In the genomic region with DNA sequence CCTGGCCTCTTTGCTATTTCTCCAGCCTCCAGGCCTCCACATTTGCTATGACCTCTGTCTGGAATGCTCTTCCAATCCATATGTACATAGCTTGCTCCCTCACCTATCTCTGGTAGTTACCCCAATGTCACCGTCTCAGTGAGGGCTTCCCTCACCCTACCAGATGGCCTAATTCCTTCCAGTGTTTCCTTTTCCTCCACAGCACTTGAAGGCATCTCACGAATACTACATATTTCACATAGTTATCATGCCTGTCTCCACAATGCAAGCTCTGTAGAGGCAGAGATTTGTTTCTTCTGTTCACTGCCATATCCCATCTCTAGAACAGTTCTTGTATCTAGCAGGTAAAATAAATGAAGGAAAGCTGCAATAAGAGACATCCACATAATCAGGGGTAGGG, we compare ENCODE assay signal across 16 cellular contexts. TPM values are rescaled to one million over a fixed set of nuclear protein-coding genes. Genes with fewer than 3 reads are reported as not detected.
A peak's percentile ranks its signal among the peaks of the same experiment; 100 is the strongest.
DNase-seq lines count a peak whose midpoint lies in the region; ATAC-seq and TF ChIP-seq lines count a peak whose summit lies in the region.
"Had no signal": no experiment of that assay in that cellular context is flagged by ENCODE, and none has a peak within 500 bp of the region (broad histone marks: within the 10 kb centered on the region; RNA-seq: fewer than 3 reads in every experiment).

No MANE protein-coding gene starts in this region.

- no peak overlapping the region for H3K4me3 ChIP-seq in cardiac muscle cell
- no peak overlapping the region for H3K4me3 ChIP-seq in cardiac fibroblast (replicated peaks in 1 of 2; ENCODE audit: low read depth in 2 of 2, low read length in 2 of 2)

- ATAC-seq in stimulated activated naive CD8-positive, alpha-beta T cell treated with anti-CD3 and anti-CD28 coated beads, Interleukin-15, amount 100 ng/mL, for 72 hours = no peak
- ATAC-seq in omental fat pad (ENCODE audit: low FRiP score) = no peak

- H3K27ac Mint-ChIP-seq in stimulated activated naive CD8-positive, alpha-beta T cell treated with anti-CD3 and anti-CD28 coated beads, Interleukin-15, amount 100 ng/mL, for 72 hours = no peak overlapping the region
- H3K27ac Mint-ChIP-seq: stimulated activated naive CD8-positive, alpha-beta T cell treated with anti-CD3 and anti-CD28 coated beads, Interleukin-15, Interleukin-2, amounts not matched to agents 100 ng/mL and 50 ng/mL, for 24 hours had no signal

- no peaks in the 10 kb centered on the region for H3K36me3 ChIP-seq in cardiac muscle cell

- no peaks in the 10 kb centered on the region for H3K27me3 Mint-ChIP-seq in stimulated activated naive CD8-positive, alpha-beta T cell treated with anti-CD3 and anti-CD28 coated beads, Interleukin-15, amount 100 ng/mL, for 72 hours
- H3K27me3 Mint-ChIP-seq: activated naive CD8-positive, alpha-beta T cell; central memory CD8-positive, alpha-beta T cell; stimulated activated naive CD8-positive, alpha-beta T cell treated with anti-CD3 and anti-CD28 coated beads, Interleukin-15, Interleukin-2, amounts not matched to agents 100 ng/mL and 50 ng/mL, for 24 hours had no signal

- DNase-seq in cardiac muscle cell (ENCODE audit: low read depth in 1 of 2, low spot score in 1 of 2) = peak; percentile 52 to 56
- DNase-seq in cardiac septum (ENCODE audit: low spot score) = no peak
- DNase-seq in cardiac fibroblast (ENCODE audit: low read depth in 2 of 2) = peak; percentile 51 to 54
- DNase-seq in islet precursor cell = peak; percentile 72
- no peak for DNase-seq in stimulated activated naive CD8-positive, alpha-beta T cell treated with anti-CD3 and anti-CD28 coated beads, Interleukin-15, amount 100 ng/mL, for 72 hours
- DNase-seq in cerebellar cortex (ENCODE audit: low spot score) = no peak
- no peak for DNase-seq in NOMO-1 treated with DMSO at 0.1 percent for 48 hours (lab: John Stamatoyannopoulos, UW; ENCODE audit: unreplicated experiment)
- no peak for DNase-seq in omental fat pad (ENCODE audit: low spot score)
- DNase-seq: activated CD8-positive, alpha-beta memory T cell treated with anti-CD3 and anti-CD28 coated beads, Interleukin-2, amount 50 U/mL, for 4 hours; head of caudate nucleus; NCI-H1436 treated with DMSO at 0.1 percent for 48 hours; NCI-H345; Right ventricle myocardium superior had no signal

- H3K27me3 ChIP-seq in cardiac muscle cell = no peaks in the 10 kb centered on the region

- peaks cover 6% of the 10 kb centered on the region for H3K4me1 ChIP-seq in cardiac muscle cell (ENCODE audit: low read depth)

- peak overlapping the region; percentile 80 for H3K27ac ChIP-seq in cardiac muscle cell

- no peak for TF ChIP-seq CTCF in cardiac muscle cell (IDR thresholded peaks at IDR 0.05; ENCODE audit: low read depth, low read length)
- TF ChIP-seq CTCF in cardiac fibroblast (IDR thresholded peaks at IDR 0.05; ENCODE audit: low read depth, low read length) = no peak
- TF ChIP-seq CTCF in omental fat pad (IDR thresholded peaks at IDR 0.05) = no peak

- H3K4me3 Mint-ChIP-seq in stimulated activated naive CD8-positive, alpha-beta T cell treated with anti-CD3 and anti-CD28 coated beads, Interleukin-15, amount 100 ng/mL, for 72 hours = no peak overlapping the region
- H3K4me3 Mint-ChIP-seq: activated naive CD8-positive, alpha-beta T cell; central memory CD8-positive, alpha-beta T cell; stimulated activated naive CD8-positive, alpha-beta T cell treated with anti-CD3 and anti-CD28 coated beads, Interleukin-15, Interleukin-2, amounts not matched to agents 100 ng/mL and 50 ng/mL, for 24 hours had no signal

- peaks cover 0 to 6% of the 10 kb centered on the region in 2 donors for H3K9me3 Mint-ChIP-seq in stimulated activated naive CD8-positive, alpha-beta T cell treated with anti-CD3 and anti-CD28 coated beads, Interleukin-15, amount 100 ng/mL, for 72 hours
- H3K9me3 Mint-ChIP-seq: central memory CD8-positive, alpha-beta T cell; stimulated activated naive CD8-positive, alpha-beta T cell treated with anti-CD3 and anti-CD28 coated beads, Interleukin-15, Interleukin-2, amounts not matched to agents 100 ng/mL and 50 ng/mL, for 24 hours had no signal

- intact Hi-C loops in cardiac septum (cut with DNase I) = no loop called here

- no peaks in the 10 kb centered on the region for H3K9me3 ChIP-seq in cardiac muscle cell (ENCODE audit: low read depth)

- H3K4me1 Mint-ChIP-seq in stimulated activated naive CD8-positive, alpha-beta T cell treated with anti-CD3 and anti-CD28 coated beads, Interleukin-15, amount 100 ng/mL, for 72 hours = peaks cover 57% of the 10 kb centered on the region

RNA-seq across cellular contexts. Expression of a gene that starts 21.3 kb away (rescaled TPM):
- total RNA-seq in cardiac muscle cell = 386 and 610 TPM in 2 replicates
- 473 and 1,006 TPM in 2 replicates for polyA plus RNA-seq in cardiac muscle cell
- 433 TPM for total RNA-seq in cardiac septum
- total RNA-seq in omental fat pad = 100 to 1,000 TPM; 289 to 590 (median 554) TPM

RNA-seq across cellular contexts. Expression of a gene that starts 56.8 kb away (rescaled TPM):
- total RNA-seq in cardiac muscle cell (31.7 and 47.8 TPM in 2 replicates), cardiac septum (13.0 TPM), omental fat pad (10 to 100 TPM; 14.6 to 41.4 (median 24.6) TPM)
- polyA plus RNA-seq in cardiac muscle cell = 28.3 and 33.7 TPM in 2 replicates

Comparison
In these comparisons a context has a peak if more than half of its experiments do, and no peak if none do; other contexts are left out.
1. DNase-seq: peak in cardiac muscle cell (2 of 2), cardiac fibroblast (2 of 2) and islet precursor cell (single experiment); none in cardiac septum (single experiment), stimulated activated naive CD8-positive, alpha-beta T cell treated with anti-CD3 and anti-CD28 coated beads, Interleukin-15, amount 100 ng/mL, for 72 hours (0 of 2), cerebellar cortex (single experiment), NOMO-1 treated with DMSO at 0.1 percent for 48 hours (single experiment) and omental fat pad (single experiment).